ENCODE assay signal across 8 cellular contexts in the genomic region with DNA sequence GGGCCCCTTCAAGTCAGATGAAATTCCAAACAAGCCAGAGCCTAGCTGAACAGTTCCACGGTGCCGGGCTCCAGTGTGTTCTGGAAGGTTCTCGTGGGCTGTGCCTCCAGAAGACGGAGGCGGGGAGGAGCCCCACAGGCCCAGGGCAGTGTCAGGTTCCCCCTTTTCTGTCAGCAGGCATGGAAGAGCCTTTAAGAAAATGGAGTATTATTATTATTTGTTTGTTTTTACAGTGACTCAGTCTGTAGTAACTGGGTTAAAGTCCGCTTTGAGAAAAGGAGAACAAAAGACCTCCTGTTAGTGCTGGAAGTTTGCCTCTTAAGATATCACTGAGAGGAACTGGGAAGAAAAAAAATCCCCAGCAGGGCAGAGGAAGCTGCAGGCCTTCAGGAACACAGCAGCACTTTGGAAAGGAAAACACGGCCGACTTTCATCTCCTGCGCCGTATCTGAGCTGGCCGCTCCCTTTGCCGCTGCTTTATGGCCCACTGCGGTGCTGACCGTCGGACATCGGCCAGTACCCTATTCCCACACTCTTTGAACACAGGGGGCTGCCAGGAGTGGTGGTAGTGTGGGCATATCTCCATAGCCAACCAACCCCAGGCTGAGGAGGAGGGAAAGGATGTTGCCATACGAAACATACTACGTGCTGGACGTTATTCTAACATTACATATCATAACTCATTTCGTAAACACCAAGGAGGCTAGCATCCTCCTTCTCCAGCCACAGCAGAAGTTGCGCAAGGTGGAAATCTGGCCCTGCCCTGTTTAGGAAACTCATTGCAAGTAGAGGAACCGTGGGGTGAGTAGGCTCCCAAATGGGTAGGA.
DNase-seq lines count a peak whose midpoint lies in the region; ATAC-seq, FAIRE-seq and TF ChIP-seq lines count a peak whose summit lies in the region.

No MANE protein-coding gene starts in this region.

- DNase-seq in HT-29 (ENCODE audit: low spot score) (peak; percentile 85), astrocyte of the hippocampus (ENCODE audit: low read depth, low spot score) (peak; percentile 92), hypothalamus (lab: John Stamatoyannopoulos, UW) (peak in 29 of 51 donors; percentile 6 to 67 (median 32)), small intestine (peak; percentile 91), A673 (ENCODE audit: low spot score) (no peak)
- no peak for DNase-seq in activated CD4-positive, alpha-beta memory T cell treated with anti-CD3 and anti-CD28 coated beads for 36 hours

- H3K4me1 ChIP-seq in small intestine (ENCODE audit: control insufficient read depth in 2 of 2, insufficient read depth in 1 of 2, low read depth in 1 of 2, low read length in 1 of 2) = peaks cover 1 to 3% of the 10 kb centered on the region in 2 donors
- H3K4me1 ChIP-seq in A673 (ENCODE audit: insufficient read depth, low read length, poor library complexity, severe bottlenecking) = peaks cover 14% of the 10 kb centered on the region

- H3K4me1 Mint-ChIP-seq in activated CD4-positive, alpha-beta memory T cell treated with anti-CD3 and anti-CD28 coated beads for 36 hours (ENCODE audit: low read depth) = peaks cover 6% of the 10 kb centered on the region

- H3K27ac ChIP-seq in small intestine (ENCODE audit: low read depth in 1 of 2, low read length in 1 of 2) (peak overlapping the region; percentile 79 to 98), A673 (ENCODE audit: low read depth, low read length, poor library complexity, severe bottlenecking) (no peak overlapping the region)

- 17 to 43% (median 32%) methylated on average over 22 of the region's 22 CpGs for WGBS in small intestine, 3 donors

- H3K9me3 Mint-ChIP-seq in activated CD4-positive, alpha-beta memory T cell treated with anti-CD3 and anti-CD28 coated beads for 36 hours = no peaks in the 10 kb centered on the region

- no peak overlapping the region for H3K4me3 ChIP-seq in small intestine (ENCODE audit: low read depth in 1 of 2, low read length in 2 of 2)
- H3K4me3 ChIP-seq in A673 (ENCODE audit: low read depth, low read length, poor library complexity, severe bottlenecking) = no peak overlapping the region

- ATAC-seq in HG02938 (IDR thresholded peaks at IDR 0.05; ENCODE audit: unreplicated experiment) (no peak), GM18858 (IDR thresholded peaks at IDR 0.05; ENCODE audit: unreplicated experiment) (no peak)

- intact Hi-C loops in A673 (cut with micrococcal nuclease; ENCODE audit: unreplicated experiment) = no loop called here
- intact Hi-C loops in activated CD4-positive, alpha-beta memory T cell treated with anti-CD3 and anti-CD28 coated beads for 36 hours (cut with micrococcal nuclease) = no loop called here

- no peak overlapping the region for H3K4me3 Mint-ChIP-seq in activated CD4-positive, alpha-beta memory T cell treated with anti-CD3 and anti-CD28 coated beads for 36 hours

- BruUV-seq in A673 (replicated peaks; lab: Mats Ljungman, UMichigan) = no TSS peak

- no peaks in the 10 kb centered on the region for H3K36me3 Mint-ChIP-seq in activated CD4-positive, alpha-beta memory T cell treated with anti-CD3 and anti-CD28 coated beads for 36 hours

- TF ChIP-seq CTCF in A673 (conservative IDR thresholded peaks at IDR 0.05; ENCODE audit: low read depth, low read length) = no peak

- H3K27me3 ChIP-seq in small intestine (ENCODE audit: control insufficient read depth in 2 of 2, insufficient read depth in 2 of 2, low read length in 2 of 2) (no peaks in the 10 kb centered on the region), A673 (replicated peaks; ENCODE audit: insufficient read depth, low read depth, low read length, poor library complexity) (no peaks in the 10 kb centered on the region)

- H3K36me3 ChIP-seq in small intestine (ENCODE audit: control insufficient read depth in 2 of 2, insufficient read depth in 2 of 2, low read length in 2 of 2) (no peaks in the 10 kb centered on the region), A673 (ENCODE audit: insufficient read depth, low read length, poor library complexity, severe bottlenecking) (no peaks in the 10 kb centered on the region)

- H3K9me3 ChIP-seq in small intestine (ENCODE audit: control insufficient read depth, low read depth) (no peaks in the 10 kb centered on the region), A673 (ENCODE audit: low read depth, low read length, poor library complexity, severe bottlenecking) (no peaks in the 10 kb centered on the region)

- H3K27me3 Mint-ChIP-seq in activated CD4-positive, alpha-beta memory T cell treated with anti-CD3 and anti-CD28 coated beads for 36 hours = no peaks in the 10 kb centered on the region

- CTCF ChIA-PET in A673 (lab: Charles Lee) = no interaction called here
- CTCF ChIA-PET in activated CD4-positive, alpha-beta memory T cell treated with anti-CD3 and anti-CD28 coated beads for 36 hours (lab: Charles Lee) = no interaction called here

- no peak for FAIRE-seq in small intestine (lab: Jason Lieb, UNC)

- H3K27ac Mint-ChIP-seq in activated CD4-positive, alpha-beta memory T cell treated with anti-CD3 and anti-CD28 coated beads for 36 hours = no peak overlapping the region

- POLR2A ChIA-PET in A673 (lab: Charles Lee; ENCODE audit: low non-redundant PET) = no interaction called here
- POLR2A ChIA-PET in activated CD4-positive, alpha-beta memory T cell treated with anti-CD3 and anti-CD28 coated beads for 36 hours (lab: Charles Lee) = no interaction called here

Comparison
In these comparisons a context has a peak if more than half of its experiments do, and no peak if none do; other contexts are left out.
1. DNase-seq: peak in HT-29 (single experiment), astrocyte of the hippocampus (single experiment), hypothalamus (29 of 51) and small intestine (single experiment); none in A673 (single experiment) and activated CD4-positive, alpha-beta memory T cell treated with anti-CD3 and anti-CD28 coated beads for 36 hours (single experiment).